Comparison of ENCODE assay signal across 1 cellular context in the genomic region with DNA sequence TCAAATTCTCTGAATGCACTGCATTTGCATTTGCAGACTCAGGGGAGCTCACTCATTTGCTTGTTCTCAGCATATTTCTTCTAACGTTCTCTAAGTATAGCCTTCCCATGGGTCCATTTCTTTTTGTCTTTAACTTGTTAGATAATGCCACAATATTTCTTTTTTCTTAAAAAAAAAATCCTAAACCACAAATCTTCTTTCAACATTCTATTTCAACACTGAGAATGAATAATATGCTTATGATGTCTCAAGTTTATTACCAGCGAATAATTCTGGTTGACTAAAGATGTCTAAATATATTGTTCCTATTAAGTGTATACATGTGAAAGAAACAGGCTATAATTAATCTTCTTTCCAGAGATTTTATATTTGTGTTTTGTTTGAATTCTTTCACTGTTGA.
TF ChIP-seq lines count a peak whose summit lies in the region.

No MANE protein-coding gene starts in this region.

TF ChIP-seq in IMR-90, 13 proteins besides CTCF, POLR2A, EP300 and RAD21 (continued from another document):
- TF ChIP-seq CEBPB (IDR thresholded peaks at IDR 0.05; ENCODE audit: low read depth, low read length) (no peak), SMC3 (IDR thresholded peaks at IDR 0.05; ENCODE audit: low read depth, low read length) (no peak), MAFK (IDR thresholded peaks at IDR 0.05; ENCODE audit: low read depth, low read length) (no peak), BHLHE40 (IDR thresholded peaks at IDR 0.05; ENCODE audit: low read depth, low read length) (no peak), RCOR1 (IDR thresholded peaks at IDR 0.05; ENCODE audit: insufficient replicate concordance, low read length) (no peak), FOS (IDR thresholded peaks at IDR 0.05; ENCODE audit: low read depth, low read length) (no peak), MAZ (IDR thresholded peaks at IDR 0.05; ENCODE audit: borderline replicate concordance, low read depth, low read length) (no peak), CHD1 (IDR thresholded peaks at IDR 0.05; ENCODE audit: low read depth, low read length) (no peak)
